Comparison of ENCODE assay signal across 10 cellular contexts in genomic region chr19:49132974-49133609, GRCh38. TPM values are rescaled to one million over a fixed set of nuclear protein-coding genes. Genes with fewer than 3 reads are reported as not detected.
A peak's percentile ranks its signal among the peaks of the same experiment; 100 is the strongest.
DNase-seq lines count a peak whose midpoint lies in the region; ATAC-seq and TF ChIP-seq lines count a peak whose summit lies in the region.
"Had no signal": no experiment of that assay in that cellular context is flagged by ENCODE, and none has a peak within 500 bp of the region (broad histone marks: within the 10 kb centered on the region; RNA-seq: fewer than 3 reads in every experiment).

No MANE protein-coding gene starts in this region.

- no peak for TF ChIP-seq POLR2A in lower leg skin (IDR thresholded peaks at IDR 0.05)

- peaks cover 2% of the 10 kb centered on the region for H3K27me3 Mint-ChIP-seq in activated CD4-positive, alpha-beta memory T cell treated with anti-CD3 and anti-CD28 coated beads for 36 hours

- TF ChIP-seq CTCF in lower leg skin (IDR thresholded peaks at IDR 0.05): no peak

- intact Hi-C loops in activated CD4-positive, alpha-beta memory T cell treated with anti-CD3 and anti-CD28 coated beads for 36 hours (cut with micrococcal nuclease): no loop called here
- intact Hi-C loops in left cardiac atrium (cut with DNase I): no loop called here
- intact Hi-C loops in lower leg skin (cut with DNase I; ENCODE audit: low total_unique reads): no loop called here

- POLR2A ChIA-PET in activated CD4-positive, alpha-beta memory T cell treated with anti-CD3 and anti-CD28 coated beads for 36 hours (lab: Charles Lee): no interaction called here

- ATAC-seq in left cardiac atrium (peak; percentile 15 to 24), HG02852 (IDR thresholded peaks at IDR 0.05; ENCODE audit: unreplicated experiment) (no peak)

- H3K27me3 ChIP-seq in H7 (ENCODE audit: control insufficient read depth, insufficient read depth, low read length): peaks cover 20% of the 10 kb centered on the region; the same call in 1 of the 2 replicates

- WGBS in lower leg skin, 2 donors: 44 to 58% methylated on average over 24 to 47 of the region's 49 CpGs

- peaks cover 18% of the 10 kb centered on the region for H3K4me1 Mint-ChIP-seq in activated CD4-positive, alpha-beta memory T cell treated with anti-CD3 and anti-CD28 coated beads for 36 hours (ENCODE audit: low read depth)

- H3K9me3 Mint-ChIP-seq in activated CD4-positive, alpha-beta memory T cell treated with anti-CD3 and anti-CD28 coated beads for 36 hours: no peaks in the 10 kb centered on the region

- no peaks in the 10 kb centered on the region for H3K36me3 Mint-ChIP-seq in activated CD4-positive, alpha-beta memory T cell treated with anti-CD3 and anti-CD28 coated beads for 36 hours

- H3K4me3 ChIP-seq in H7 (ENCODE audit: insufficient read depth, low read depth, low read length) (peak overlapping the region; percentile 47), skeletal muscle cell (ENCODE audit: low read depth, low read length) (peak overlapping the region; percentile 27), lower leg skin (ENCODE audit: low read depth, poor library complexity, severe bottlenecking) (no peak overlapping the region)

- H3K27ac Mint-ChIP-seq in activated CD4-positive, alpha-beta memory T cell treated with anti-CD3 and anti-CD28 coated beads for 36 hours: no peak overlapping the region

- peak overlapping the region; percentile 56 for H3K4me3 Mint-ChIP-seq in activated CD4-positive, alpha-beta memory T cell treated with anti-CD3 and anti-CD28 coated beads for 36 hours

- CTCF ChIA-PET in activated CD4-positive, alpha-beta memory T cell treated with anti-CD3 and anti-CD28 coated beads for 36 hours (lab: Charles Lee): interaction anchor here (0.8 to 2.3 kb wide), 5 partner anchors 13 to 66 kb away, joined by 3 to 9 read pairs (median 4); no protein-coding TSS in a partner anchor

- peaks cover 1% of the 10 kb centered on the region for H3K36me3 ChIP-seq in H7 (replicated peaks; ENCODE audit: control insufficient read depth, insufficient read depth, low read length)
- H3K36me3 ChIP-seq: tibial nerve had no signal

- DNase-seq in H7 (peak; percentile 92), left cardiac atrium (peak; percentile 76), skeletal muscle cell (ENCODE audit: low read depth) (no peak), RPMI8226 (no peak), lower leg skin (ENCODE audit: low spot score in 2 of 2) (no peak), foreskin melanocyte (no peak)
- DNase-seq in activated CD4-positive, alpha-beta memory T cell treated with anti-CD3 and anti-CD28 coated beads for 36 hours: peak; percentile 37
- DNase-seq: NCI-H1048 had no signal

RNA-seq across cellular contexts. Expression of gene PPFIA3, which starts 13.7 kb away (rescaled TPM):
- 21.1 and 23.6 TPM in 2 replicates for total RNA-seq in H7 (2014; rRNA removed; shearing (Covaris generic))
- total RNA-seq in activated CD4-positive, alpha-beta memory T cell treated with anti-CD3 and anti-CD28 coated beads for 36 hours: 1 to 10 TPM; 3.5 to 5.0 TPM
- 10 to 100 TPM in 1 of 2 donors, 1 to 10 TPM in 1; 6.7 to 11.5 TPM for total RNA-seq in left cardiac atrium
- 10 to 100 TPM; 52.3 to 78.1 (median 64.4) TPM for total RNA-seq in lower leg skin

RNA-seq across cellular contexts. Expression of gene C19orf73, which starts 14.1 kb away (rescaled TPM):
- 1.4 and 3.2 TPM in 2 replicates for total RNA-seq in H7 (2014; rRNA removed; shearing (Covaris generic))
- total RNA-seq in activated CD4-positive, alpha-beta memory T cell treated with anti-CD3 and anti-CD28 coated beads for 36 hours: 1 to 10 TPM; 1.4 TPM
- 1 to 10 TPM in 1 of 2 donors, under 1 TPM in 1; 0.47 to 1.6 TPM for total RNA-seq in left cardiac atrium
- total RNA-seq in lower leg skin: 10 to 100 TPM in 1 of 4 donors, 1 to 10 TPM in 3; 4.9 to 11.2 (median 8.9) TPM

RNA-seq across cellular contexts. Expression of gene LIN7B, which starts 18.9 kb away (rescaled TPM):
- total RNA-seq in H7 (2014; rRNA removed; shearing (Covaris generic)): 2.2 and 4.1 TPM in 2 replicates
- 1 to 10 TPM; 5.1 to 5.6 TPM for total RNA-seq in activated CD4-positive, alpha-beta memory T cell treated with anti-CD3 and anti-CD28 coated beads for 36 hours
- 10 to 100 TPM; 11.4 to 14.9 TPM for total RNA-seq in left cardiac atrium
- total RNA-seq in lower leg skin: 10 to 100 TPM; 53.9 to 62.5 (median 54.7) TPM

RNA-seq across cellular contexts. Expression of gene HRC, which starts 22.1 kb away (rescaled TPM):
- total RNA-seq in H7 (2014; rRNA removed; shearing (Covaris generic)): 0.45 and 0.81 TPM in 2 replicates
- total RNA-seq in activated CD4-positive, alpha-beta memory T cell treated with anti-CD3 and anti-CD28 coated beads for 36 hours: not detected
- total RNA-seq in left cardiac atrium (100 to 1,000 TPM; 480 to 499 TPM), lower leg skin (1 to 10 TPM; 1.1 to 4.0 (median 1.2) TPM)

RNA-seq across cellular contexts. Expression of gene TRPM4, which starts 24.5 kb away (rescaled TPM):
- 10.2 and 12.8 TPM in 2 replicates for total RNA-seq in H7 (2014; rRNA removed; shearing (Covaris generic))
- total RNA-seq in activated CD4-positive, alpha-beta memory T cell treated with anti-CD3 and anti-CD28 coated beads for 36 hours: 1 to 10 TPM; 1.1 to 1.2 TPM
- total RNA-seq in left cardiac atrium: 10 to 100 TPM; 24.4 to 30.6 TPM
- 10 to 100 TPM; 50.7 to 76.2 (median 70.3) TPM for total RNA-seq in lower leg skin

Comparison
In these comparisons a context has a peak if more than half of its experiments do, and no peak if none do; other contexts are left out.
1. DNase-seq: peak in H7 (single experiment), activated CD4-positive, alpha-beta memory T cell treated with anti-CD3 and anti-CD28 coated beads for 36 hours (single experiment) and left cardiac atrium (single experiment); none in skeletal muscle cell (single experiment), RPMI8226 (single experiment), lower leg skin (0 of 2) and foreskin melanocyte (single experiment).